Comparison of ENCODE assay signal across 27 cellular contexts in the genomic region with DNA sequence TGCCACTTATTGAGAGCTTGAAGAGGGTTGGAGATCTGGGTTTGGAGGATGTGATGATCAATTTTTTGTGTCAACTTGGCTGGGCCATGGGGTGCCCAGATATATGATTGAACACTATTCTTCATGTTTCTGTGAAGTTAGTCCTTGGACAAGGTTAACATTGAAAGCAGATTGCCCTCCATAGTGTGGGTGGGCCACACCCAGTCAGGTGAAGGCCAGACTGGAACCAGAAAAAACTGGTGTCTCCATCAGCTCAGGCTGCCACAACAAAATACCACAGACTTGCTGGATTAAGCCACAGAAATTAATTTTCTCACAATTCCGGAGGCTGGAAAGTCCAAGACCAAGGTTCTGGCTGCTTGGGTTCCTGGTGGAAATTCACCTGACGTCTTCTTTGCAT. TPM values are rescaled to one million over a fixed set of nuclear protein-coding genes. Genes with fewer than 3 reads are reported as not detected.
"Had no signal": no experiment of that assay in that cellular context is flagged by ENCODE, and none has a peak within 500 bp of the region (broad histone marks: within the 10 kb centered on the region; RNA-seq: fewer than 3 reads in every experiment).

No MANE protein-coding gene starts in this region.

- FAIRE-seq: HTR-8/SVneo, RCC 7860 had no signal

- H3K27ac Mint-ChIP-seq: IgD-negative memory B cell had no signal

- H3K27me3 ChIP-seq: MG63, SJSA1 had no signal

- DNase-seq: KBM-7, MG63, NCI-H1092, NCI-H1105 treated with DMSO at 0.1 percent for 48 hours, NCI-H1417 treated with DMSO at 0.1 percent for 48 hours, NCI-H146, NCI-H1694 treated with DMSO at 0.1 percent for 48 hours, NCI-H1930, NCI-H2081, NCI-H2107, NCI-H2227 treated with DMSO at 0.1 percent for 48 hours, NCI-H524, NCI-H526 treated with DMSO at 0.1 percent for 48 hours, NCI-H748 treated with DMSO at 0.1 percent for 48 hours, Right ventricle myocardium superior, RPMI8226, SIG-M5 had no signal

- H3K36me3 ChIP-seq: MG63, SJSA1 had no signal

- H3K4me3 ChIP-seq: MG63, SJSA1, SK-N-MC had no signal

- H3K36me3 Mint-ChIP-seq: IgD-negative memory B cell had no signal

- H3K27ac ChIP-seq: HL-60, SJSA1, SK-N-MC had no signal

- H3K4me1 Mint-ChIP-seq: IgD-negative memory B cell had no signal

- H3K4me3 Mint-ChIP-seq: IgD-negative memory B cell had no signal

- H3K9me3 ChIP-seq: MG63, SJSA1 had no signal

RNA-seq across cellular contexts. Expression of gene CLDN14, which starts 7.5 kb away (rescaled TPM):
- total RNA-seq: LHCN-M2; NCI-H460; OCI-LY7; Right ventricle myocardium superior; SJSA1; T-helper 1 cell treated with Interleukin-12 subunit alpha and Interleukin-12 subunit beta and Interleukin-4 antibody, amounts not matched to agents 30 ng/mL and 1 ng/mL, for 36 hours had no signal
- polyA plus RNA-seq: IgD-negative memory B cell had no signal
